Comparison of ENCODE assay signal across 8 cellular contexts in genomic region chr3:73508330-73508954, GRCh38.
DNase-seq lines count a peak whose midpoint lies in the region; ATAC-seq and TF ChIP-seq lines count a peak whose summit lies in the region.

No MANE protein-coding gene starts in this region.

- CTCF ChIA-PET in activated CD4-positive, alpha-beta T cell treated with anti-CD3 and anti-CD28 coated beads, Interleukin-2, amount 10 ng/mL, durations not matched to agents 7 days and 5 days (lab: Charles Lee): interaction anchor here (1.1 to 1.4 kb wide), 2 partner anchors 16 to 418 kb away, joined by 3 to 5 read pairs; no protein-coding TSS in a partner anchor

- no peaks in the 10 kb centered on the region for H3K36me3 Mint-ChIP-seq in activated CD4-positive, alpha-beta T cell treated with anti-CD3 and anti-CD28 coated beads, Interleukin-2, amount 10 ng/mL, durations not matched to agents 7 days and 5 days (ENCODE audit: low read depth)
- H3K36me3 Mint-ChIP-seq in progenitor cell of endocrine pancreas (ENCODE audit: insufficient read depth): no peaks in the 10 kb centered on the region

- H3K4me3 Mint-ChIP-seq in activated CD4-positive, alpha-beta T cell treated with anti-CD3 and anti-CD28 coated beads, Interleukin-2, amount 10 ng/mL, durations not matched to agents 7 days and 5 days: no peak overlapping the region
- H3K4me3 Mint-ChIP-seq in progenitor cell of endocrine pancreas (ENCODE audit: low read depth): no peak overlapping the region

- in situ Hi-C loops in ACHN (cut with HindIII; ENCODE audit: low pct_ligation_motif_present, low pct_unique_long_range_greater_than_20kb, low sequenced_read_pairs): no loop called here

- H3K27ac Mint-ChIP-seq in activated CD4-positive, alpha-beta T cell treated with anti-CD3 and anti-CD28 coated beads, Interleukin-2, amount 10 ng/mL, durations not matched to agents 7 days and 5 days: no peak overlapping the region
- H3K27ac Mint-ChIP-seq in progenitor cell of endocrine pancreas: no peak overlapping the region

- DNase-seq in ACHN (peak; percentile 61), NCI-H2107 treated with DMSO at 0.1 percent for 48 hours (lab: John Stamatoyannopoulos, UW; ENCODE audit: unreplicated experiment) (peak; percentile 38), globus pallidus (ENCODE audit: low spot score) (peak; percentile 70), progenitor cell of endocrine pancreas (ENCODE audit: low spot score, unreplicated experiment) (no peak)
- DNase-seq in activated CD4-positive, alpha-beta T cell treated with anti-CD3 and anti-CD28 coated beads, Interleukin-2, amount 10 ng/mL, durations not matched to agents 7 days and 5 days: peak; percentile 38

- peak; percentile 71 for TF ChIP-seq CTCF in GM12874 (IDR thresholded peaks at IDR 0.05; ENCODE audit: insufficient read depth, low read depth, low read length)
- peak; percentile 76 for TF ChIP-seq CTCF in progenitor cell of endocrine pancreas (IDR thresholded peaks at IDR 0.05; ENCODE audit: unreplicated experiment)

- H3K27me3 Mint-ChIP-seq in activated CD4-positive, alpha-beta T cell treated with anti-CD3 and anti-CD28 coated beads, Interleukin-2, amount 10 ng/mL, durations not matched to agents 7 days and 5 days: peaks cover 9% of the 10 kb centered on the region
- no peaks in the 10 kb centered on the region for H3K27me3 Mint-ChIP-seq in progenitor cell of endocrine pancreas

- no peaks in the 10 kb centered on the region for H3K9me3 Mint-ChIP-seq in activated CD4-positive, alpha-beta T cell treated with anti-CD3 and anti-CD28 coated beads, Interleukin-2, amount 10 ng/mL, durations not matched to agents 7 days and 5 days
- no peaks in the 10 kb centered on the region for H3K9me3 Mint-ChIP-seq in progenitor cell of endocrine pancreas (ENCODE audit: low read depth)

- ATAC-seq in HG02884 (IDR thresholded peaks at IDR 0.05; ENCODE audit: unreplicated experiment) (peak; percentile 60), GM19455 (IDR thresholded peaks at IDR 0.05; ENCODE audit: unreplicated experiment) (no peak)

- POLR2A ChIA-PET in activated CD4-positive, alpha-beta T cell treated with anti-CD3 and anti-CD28 coated beads, Interleukin-2, amount 10 ng/mL, durations not matched to agents 7 days and 5 days (lab: Charles Lee): no interaction called here

- no peaks in the 10 kb centered on the region for H3K4me1 Mint-ChIP-seq in activated CD4-positive, alpha-beta T cell treated with anti-CD3 and anti-CD28 coated beads, Interleukin-2, amount 10 ng/mL, durations not matched to agents 7 days and 5 days
- peaks cover 57% of the 10 kb centered on the region for H3K4me1 Mint-ChIP-seq in progenitor cell of endocrine pancreas (ENCODE audit: low read depth)
